ENCODE assay signal across 19 cellular contexts in genomic region chr1:28917757-28918118, GRCh38. TPM values are rescaled to one million over a fixed set of nuclear protein-coding genes. Genes with fewer than 3 reads are reported as not detected.
DNase-seq lines count a peak whose midpoint lies in the region; ATAC-seq and TF ChIP-seq lines count a peak whose summit lies in the region.
"Had no signal": no experiment of that assay in that cellular context is flagged by ENCODE, and none has a peak within 500 bp of the region (broad histone marks: within the 10 kb centered on the region; RNA-seq: fewer than 3 reads in every experiment).

No MANE protein-coding gene starts in this region.

- H4K91ac ChIP-seq in mesenchymal stem cell (ENCODE audit: low read length): no peak overlapping the region

- H3K36me3 ChIP-seq in CD4-positive, alpha-beta memory T cell (ENCODE audit: insufficient read depth, low read length): no peaks in the 10 kb centered on the region
- H3K36me3 ChIP-seq in mesenchymal stem cell (ENCODE audit: control insufficient read depth in 1 of 2, insufficient read depth in 2 of 2, low read depth in 1 of 2, low read length in 2 of 2) (no peaks in the 10 kb centered on the region), PC-9 (ENCODE audit: low read depth) (no peaks in the 10 kb centered on the region)

- no peaks in the 10 kb centered on the region for H3K27me3 ChIP-seq in CD4-positive, alpha-beta memory T cell (ENCODE audit: insufficient read depth, low read length)
- no peaks in the 10 kb centered on the region for H3K27me3 ChIP-seq in mesenchymal stem cell (ENCODE audit: control insufficient read depth in 1 of 2, insufficient read depth in 1 of 2, low read length in 2 of 2)
- H3K27me3 ChIP-seq in PC-9 (ENCODE audit: insufficient read depth, low read depth): no peaks in the 10 kb centered on the region
- H3K27me3 ChIP-seq: BLaER1 treated with 17β-estradiol and CSF1 and Interleukin-3, amounts not matched to agents 10 nM and 100 nM; foreskin keratinocyte had no signal

- H2AFZ ChIP-seq in mesenchymal stem cell (ENCODE audit: low read depth, low read length) (no peak overlapping the region), PC-9 (no peak overlapping the region)

- H3K79me2 ChIP-seq in PC-9 (ENCODE audit: low read depth): 0 out of 2 replicates have a peak, but pooled peaks cover 7% of the 10 kb centered on the region

- peaks cover 5% of the 10 kb centered on the region for H3K79me1 ChIP-seq in mesenchymal stem cell (replicated peaks; ENCODE audit: low read length, poor library complexity, severe bottlenecking)

- ATAC-seq in activated naive CD4-positive, alpha-beta T cell treated with anti-CD3 and anti-CD28 coated beads, Interleukin-2, amount 50 U/mL, for 72 hours: peak; percentile 30 to 56
- no peak for ATAC-seq in natural killer cell
- ATAC-seq: foreskin keratinocyte, left ventricle myocardium superior had no signal

- H3K27me3 Mint-ChIP-seq in CD4-positive, alpha-beta memory T cell: no peaks in the 10 kb centered on the region
- H3K27me3 Mint-ChIP-seq in natural killer cell (ENCODE audit: low read depth in 2 of 2): no peaks in the 10 kb centered on the region
- H3K27me3 Mint-ChIP-seq: naive B cell had no signal

- H2BK12ac ChIP-seq in mesenchymal stem cell (ENCODE audit: low read length in 2 of 2): no peak overlapping the region

- no peak overlapping the region for H2AK5ac ChIP-seq in mesenchymal stem cell (ENCODE audit: low read length, severe bottlenecking)

- H3K4me2 ChIP-seq in mesenchymal stem cell (ENCODE audit: low read length, poor library complexity, severe bottlenecking): no peak overlapping the region
- no peak overlapping the region for H3K4me2 ChIP-seq in PC-9

- H3K27ac ChIP-seq in CD4-positive, alpha-beta memory T cell (ENCODE audit: low read depth, low read length): no peak overlapping the region
- H3K27ac ChIP-seq in mesenchymal stem cell (ENCODE audit: low read length, poor library complexity, severe bottlenecking): no peak overlapping the region
- H3K27ac ChIP-seq in PC-9: no peak overlapping the region
- H3K27ac ChIP-seq: BLaER1 treated with 17β-estradiol and CSF1 and Interleukin-3, amounts not matched to agents 10 nM and 100 nM; foreskin keratinocyte had no signal

- H3K9me2 ChIP-seq in PC-9 (ENCODE audit: insufficient read depth): no peaks in the 10 kb centered on the region

- no peak for TF ChIP-seq CTCF in natural killer cell (IDR thresholded peaks at IDR 0.05)
- TF ChIP-seq CTCF in PC-9 (conservative IDR thresholded peaks at IDR 0.05): no peak

- no peak overlapping the region for H3K23ac ChIP-seq in mesenchymal stem cell (ENCODE audit: low read length in 2 of 2)

- POLR2A ChIA-PET in CD4-positive, alpha-beta memory T cell (lab: Charles Lee; ENCODE audit: partially characterized antibody): interaction anchor here (0.7 to 2.0 kb wide), 3 partner anchors 9 to 638 kb away, joined by 3 to 24 read pairs (median 3); no protein-coding TSS in a partner anchor
- POLR2A ChIA-PET in PC-9 (lab: Charles Lee; ENCODE audit: unreplicated experiment): interaction anchor here (0.6 kb wide), 2 partner anchors 113 to 126 kb away, joined by 3 to 7 read pairs; no protein-coding TSS in a partner anchor

- H2BK5ac ChIP-seq in mesenchymal stem cell (ENCODE audit: low read depth, low read length, poor library complexity, severe bottlenecking): no peak overlapping the region

- no peak overlapping the region for H4K8ac ChIP-seq in mesenchymal stem cell (ENCODE audit: low read length)

- H3K4me3 Mint-ChIP-seq in CD4-positive, alpha-beta memory T cell: peak overlapping the region; percentile 79 to 99 (median 99)
- H3K4me3 Mint-ChIP-seq in natural killer cell: peak overlapping the region; percentile 46

- no peak overlapping the region for H3K4me3 ChIP-seq in CD4-positive, alpha-beta memory T cell (ENCODE audit: low read length in 2 of 2)
- H3K4me3 ChIP-seq in mesenchymal stem cell (ENCODE audit: insufficient read depth in 1 of 2, low read depth in 1 of 2, low read length in 2 of 2) (no peak overlapping the region), PC-9 (no peak overlapping the region)
- H3K4me3 ChIP-seq: BLaER1 treated with 17β-estradiol and CSF1 and Interleukin-3, amounts not matched to agents 10 nM and 100 nM had no signal

- H3K4ac ChIP-seq in mesenchymal stem cell (ENCODE audit: low read depth in 1 of 2, low read length in 2 of 2): no peak overlapping the region

- CTCF ChIA-PET in CD4-positive, alpha-beta memory T cell (lab: Charles Lee; ENCODE audit: partially characterized antibody): interaction anchor here (0.9 to 1.8 kb wide), 5 partner anchors 9 to 82 kb away, joined by 3 to 6 read pairs (median 5); no protein-coding TSS in a partner anchor
- CTCF ChIA-PET in PC-9 (lab: Charles Lee): interaction anchor here (0.6 kb wide), 1 partner anchor 54 kb away, joined by 3 read pairs; no protein-coding TSS in a partner anchor

- 88% methylated on average over 2 of the region's 2 CpGs for WGBS in mesenchymal stem cell

- H2BK15ac ChIP-seq in mesenchymal stem cell (ENCODE audit: low read depth, poor library complexity, severe bottlenecking): no peak overlapping the region

- H3K9ac ChIP-seq in mesenchymal stem cell (ENCODE audit: low read length): no peak overlapping the region
- H3K9ac ChIP-seq: BLaER1 treated with 17β-estradiol and CSF1 and Interleukin-3, amounts not matched to agents 10 nM and 100 nM had no signal

- H3K4me1 ChIP-seq in CD4-positive, alpha-beta memory T cell (ENCODE audit: insufficient read depth, low read length): peaks cover 72% of the 10 kb centered on the region
- H3K4me1 ChIP-seq in mesenchymal stem cell (ENCODE audit: control insufficient read depth, insufficient read depth, low read depth, low read length): peaks cover 11% of the 10 kb centered on the region
- 0 out of 2 replicates have a peak, but pooled peaks cover 5% of the 10 kb centered on the region for H3K4me1 ChIP-seq in PC-9 (replicated peaks; ENCODE audit: insufficient read depth)
- H3K4me1 ChIP-seq: foreskin keratinocyte had no signal

- H3K4me1 Mint-ChIP-seq in CD4-positive, alpha-beta memory T cell: peaks cover 45 to 75% (median 61%) of the 10 kb centered on the region in 4 donors
- peaks cover 51 to 54% of the 10 kb centered on the region in 2 donors for H3K4me1 Mint-ChIP-seq in natural killer cell

- peak overlapping the region; percentile 55 to 96 (median 79) for H3K27ac Mint-ChIP-seq in CD4-positive, alpha-beta memory T cell
- H3K27ac Mint-ChIP-seq in activated naive CD4-positive, alpha-beta T cell treated with anti-CD3 and anti-CD28 coated beads, Interleukin-2, amount 50 U/mL, for 72 hours: peak overlapping the region; percentile 91 to 95
- peak overlapping the region; percentile 54 to 86 for H3K27ac Mint-ChIP-seq in natural killer cell
- H3K27ac Mint-ChIP-seq: T-helper 2 cell treated with Interferon-gamma antibody and Interleukin-4, amounts not matched to agents 5 μg/mL and 100 μg/mL, for 36 hours had no signal

- H3F3A ChIP-seq in PC-9 (ENCODE audit: insufficient read depth, low read depth): peaks cover 3% of the 10 kb centered on the region; the same call in 1 of the 2 replicates

- no peak overlapping the region for H3K14ac ChIP-seq in mesenchymal stem cell (ENCODE audit: low read length in 2 of 2)

- peaks cover 0 to 3% (median 0%) of the 10 kb centered on the region in 8 donors for H3K9me3 Mint-ChIP-seq in CD4-positive, alpha-beta memory T cell
- H3K9me3 Mint-ChIP-seq in activated naive CD4-positive, alpha-beta T cell treated with anti-CD3 and anti-CD28 coated beads, Interleukin-2, amount 50 U/mL, for 72 hours: no peaks in the 10 kb centered on the region
- H3K9me3 Mint-ChIP-seq in natural killer cell: no peaks in the 10 kb centered on the region
- H3K9me3 Mint-ChIP-seq: naive B cell; T-helper 2 cell treated with Interferon-gamma antibody and Interleukin-4, amounts not matched to agents 5 μg/mL and 100 μg/mL, for 36 hours had no signal

- BruUV-seq in PC-9 (replicated peaks; lab: Mats Ljungman, UMichigan): no TSS peak

- peaks cover 9 to 17% of the 10 kb centered on the region in 2 donors for H3K36me3 Mint-ChIP-seq in CD4-positive, alpha-beta memory T cell
- no peaks in the 10 kb centered on the region for H3K36me3 Mint-ChIP-seq in activated naive CD4-positive, alpha-beta T cell treated with anti-CD3 and anti-CD28 coated beads, Interleukin-2, amount 50 U/mL, for 72 hours
- H3K36me3 Mint-ChIP-seq in natural killer cell: no peaks in the 10 kb centered on the region
- H3K36me3 Mint-ChIP-seq: naive B cell had no signal

- intact Hi-C loops in CD4-positive, alpha-beta memory T cell (cut with micrococcal nuclease): loop anchor here (5.0 kb wide), 1 partner anchor 35 kb away; no protein-coding TSS in a partner anchor
- intact Hi-C loops in natural killer cell (cut with micrococcal nuclease) (no loop called here), PC-9 (cut with micrococcal nuclease; ENCODE audit: unreplicated experiment) (no loop called here)

- no peaks in the 10 kb centered on the region; the same call in 1 of the 2 replicates for H4K20me1 ChIP-seq in PC-9 (ENCODE audit: insufficient read depth)

- peak in 1 of 5 donors; percentile 45 for DNase-seq in CD4-positive, alpha-beta memory T cell
- DNase-seq in M059J (ENCODE audit: low read depth) (peak; percentile 22), natural killer cell (no peak), mesenchymal stem cell (no peak), GM19240 (ENCODE audit: insufficient read length, low spot score) (no peak), NK-92 (lab: John Stamatoyannopoulos, UW; ENCODE audit: unreplicated experiment) (no peak), PC-9 (no peak)
- DNase-seq in activated naive CD4-positive, alpha-beta T cell treated with anti-CD3 and anti-CD28 coated beads, Interleukin-2, amount 50 U/mL, for 72 hours (ENCODE audit: low spot score in 2 of 2): peak in 1 of 2 donors; percentile 24
- DNase-seq: central memory CD4-positive, alpha-beta T cell; DMS79 treated with DMSO at 0.1 percent for 48 hours; KBM-7; left ventricle myocardium superior; naive B cell; NCI-H1436; NCI-H226; SIG-M5 had no signal

- H3K9me3 ChIP-seq in CD4-positive, alpha-beta memory T cell (ENCODE audit: control insufficient read depth in 1 of 2, low read length in 2 of 2): no peaks in the 10 kb centered on the region
- H3K9me3 ChIP-seq in mesenchymal stem cell (ENCODE audit: control insufficient read depth, low read length) (no peaks in the 10 kb centered on the region), PC-9 (ENCODE audit: insufficient read depth, low read depth) (no peaks in the 10 kb centered on the region)
- H3K9me3 ChIP-seq: BLaER1 treated with 17β-estradiol and CSF1 and Interleukin-3, amounts not matched to agents 10 nM and 100 nM had no signal

- H2BK120ac ChIP-seq in mesenchymal stem cell (ENCODE audit: low read depth, low read length): no peak overlapping the region

- no peak overlapping the region for H3K18ac ChIP-seq in mesenchymal stem cell (ENCODE audit: low read depth in 1 of 2, low read length in 2 of 2)

RNA-seq across cellular contexts. Expression of gene EPB41, which starts 3.4 kb away (rescaled TPM):
- total RNA-seq in CD4-positive, alpha-beta memory T cell: 100 to 1,000 TPM; 320 to 321 TPM
- polyA plus RNA-seq in CD4-positive, alpha-beta memory T cell: 100 to 1,000 TPM in 1 of 2 donors, 10 to 100 TPM in 1; 56.1 to 106 TPM
- total RNA-seq in M059J (2014; rRNA removed; shearing (Covaris generic)): 16.2 and 23.2 TPM in 2 replicates
- total RNA-seq in activated naive CD4-positive, alpha-beta T cell treated with anti-CD3 and anti-CD28 coated beads, Interleukin-2, amount 50 U/mL, for 72 hours: 10 to 100 TPM; 60.5 to 83.4 TPM
- total RNA-seq in natural killer cell (100 to 1,000 TPM; 151 to 196 (median 172) TPM), PC-9 (2021) (36.0 and 42.2 TPM in 2 replicates)
- polyA plus RNA-seq in mesenchymal stem cell (2013, experiment 1 of 2): 4.3 TPM
- polyA plus RNA-seq in mesenchymal stem cell (2013, experiment 2 of 2): 4.4 TPM

Comparison
In these comparisons a context has a peak if more than half of its experiments do, and no peak if none do; other contexts are left out.
1. ATAC-seq: peak in activated naive CD4-positive, alpha-beta T cell treated with anti-CD3 and anti-CD28 coated beads, Interleukin-2, amount 50 U/mL, for 72 hours (2 of 2); none in natural killer cell (0 of 3).
2. Peak in every context shown above with its lines, with median percentiles within 50 percentile points of each other: H3K27ac Mint-ChIP-seq.